Comparison of ENCODE assay signal across 35 cellular contexts in genomic region chr10:13983035-13983434, GRCh38.
"Had no signal": no experiment of that assay in that cellular context is flagged by ENCODE, and none has a peak within 500 bp of the region (broad histone marks: within the 10 kb centered on the region; RNA-seq: fewer than 3 reads in every experiment).

No MANE protein-coding gene starts in this region.

- H3K4me3 ChIP-seq: cardiac muscle cell, PC-9 had no signal

- H3K36me3 ChIP-seq: cardiac muscle cell, WERI-Rb-1 had no signal

- H3K27ac Mint-ChIP-seq: activated CD4-positive, alpha-beta memory T cell treated with anti-CD3 and anti-CD28 coated beads, Interleukin-2, amount 10 ng/mL, durations not matched to agents 7 days and 5 days; activated CD8-positive, alpha-beta memory T cell treated with anti-CD3 and anti-CD28 coated beads, Interleukin-2, amount 10 ng/mL, durations not matched to agents 7 days and 5 days; activated naive CD8-positive, alpha-beta T cell treated with anti-CD3 and anti-CD28 coated beads for 36 hours had no signal

- H3K9me3 Mint-ChIP-seq: activated CD4-positive, alpha-beta memory T cell treated with anti-CD3 and anti-CD28 coated beads, Interleukin-2, amount 10 ng/mL, durations not matched to agents 7 days and 5 days; activated naive CD8-positive, alpha-beta T cell treated with anti-CD3 and anti-CD28 coated beads for 36 hours; central memory CD8-positive, alpha-beta T cell had no signal

- H3K27ac ChIP-seq: cardiac muscle cell, PC-9, RWPE1, WERI-Rb-1 had no signal

- H3K36me3 Mint-ChIP-seq: activated CD8-positive, alpha-beta memory T cell treated with anti-CD3 and anti-CD28 coated beads, Interleukin-2, amount 10 ng/mL, durations not matched to agents 7 days and 5 days; activated naive CD8-positive, alpha-beta T cell treated with anti-CD3 and anti-CD28 coated beads for 36 hours had no signal

- H3K27me3 Mint-ChIP-seq: activated CD4-positive, alpha-beta memory T cell treated with anti-CD3 and anti-CD28 coated beads, Interleukin-2, amount 10 ng/mL, durations not matched to agents 7 days and 5 days; activated CD8-positive, alpha-beta memory T cell treated with anti-CD3 and anti-CD28 coated beads, Interleukin-2, amount 10 ng/mL, durations not matched to agents 7 days and 5 days; activated naive CD8-positive, alpha-beta T cell treated with anti-CD3 and anti-CD28 coated beads for 36 hours; central memory CD8-positive, alpha-beta T cell had no signal

- FAIRE-seq: RCC 7860 had no signal

- H3K4me3 Mint-ChIP-seq: activated CD4-positive, alpha-beta memory T cell treated with anti-CD3 and anti-CD28 coated beads, Interleukin-2, amount 10 ng/mL, durations not matched to agents 7 days and 5 days; activated CD8-positive, alpha-beta memory T cell treated with anti-CD3 and anti-CD28 coated beads, Interleukin-2, amount 10 ng/mL, durations not matched to agents 7 days and 5 days; activated naive CD8-positive, alpha-beta T cell treated with anti-CD3 and anti-CD28 coated beads for 36 hours; central memory CD8-positive, alpha-beta T cell had no signal

- H3K4me1 Mint-ChIP-seq: activated CD8-positive, alpha-beta memory T cell treated with anti-CD3 and anti-CD28 coated beads, Interleukin-2, amount 10 ng/mL, durations not matched to agents 7 days and 5 days had no signal

- DNase-seq: activated CD4-positive, alpha-beta memory T cell treated with anti-CD3 and anti-CD28 coated beads, Interleukin-2, amount 10 ng/mL, durations not matched to agents 7 days and 5 days; activated CD4-positive, alpha-beta T cell treated with anti-CD3 and anti-CD28 coated beads for 1 hour; activated CD4-positive, alpha-beta T cell treated with anti-CD3 and anti-CD28 coated beads for 48 hours; activated CD4-positive, CD25-positive, alpha-beta regulatory T cell; activated CD8-positive, alpha-beta memory T cell treated with anti-CD3 and anti-CD28 coated beads for 24 hours; activated CD8-positive, alpha-beta memory T cell treated with anti-CD3 and anti-CD28 coated beads, Interleukin-2, amount 10 ng/mL, durations not matched to agents 7 days and 5 days; activated CD8-positive, alpha-beta memory T cell treated with anti-CD3 and anti-CD28 coated beads, Interleukin-2, amount 50 U/mL, for 48 hours; activated effector memory CD4-positive, alpha-beta T cell treated with Interleukin-2 at 50 U/mL for 16 hours; activated naive CD4-positive, alpha-beta T cell; activated naive CD4-positive, alpha-beta T cell treated with anti-CD3 and anti-CD28 coated beads, Interleukin-2, amount 50 U/mL, for 16 hours; activated naive CD8-positive, alpha-beta T cell treated with anti-CD3 and anti-CD28 coated beads for 36 hours; activated T-cell treated with anti-CD3 and anti-CD28 coated beads, Interleukin-2, amount 50 U/mL, for 48 hours; amniotic stem cell; aorta; NCI-H1092 treated with DMSO at 0.1 percent for 48 hours; NCI-H1417; NCI-H146; NCI-H187; NCI-H2029 treated with DMSO at 0.1 percent for 48 hours; NCI-H2107; NCI-H2171; NCI-H510A; NCI-H748 treated with DMSO at 0.1 percent for 48 hours; PC-9; SIG-M5; SW 1271; T-helper 1 cell; T-helper 2 cell; T-helper 9 cell; WERI-Rb-1 had no signal

- H3K27me3 ChIP-seq: cardiac muscle cell had no signal

- ATAC-seq: activated CD8-positive, alpha-beta memory T cell treated with anti-CD3 and anti-CD28 coated beads, Interleukin-2, amount 10 ng/mL, durations not matched to agents 7 days and 5 days; Right ventricle myocardium inferior had no signal
